Comparison of ENCODE assay signal across 21 cellular contexts in the genomic region with DNA sequence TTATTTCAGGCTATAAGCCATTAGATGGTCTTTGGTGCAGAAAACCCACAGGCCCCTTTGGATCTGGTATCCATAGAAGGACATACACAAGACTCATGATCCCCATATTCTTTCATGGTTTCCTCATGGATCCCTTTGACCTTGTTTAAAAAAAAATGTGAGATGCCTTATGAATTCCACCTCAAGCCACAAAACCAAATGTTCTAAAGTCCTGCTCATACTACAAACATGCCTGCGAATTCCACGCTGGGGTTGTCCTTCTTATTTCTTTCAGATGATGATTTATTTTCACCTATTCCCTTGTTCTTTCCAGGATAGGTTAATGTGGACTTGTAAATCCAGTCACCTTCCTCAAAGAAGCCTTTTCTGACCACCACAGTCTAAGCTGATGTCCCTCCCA.
A peak's percentile ranks its signal among the peaks of the same experiment; 100 is the strongest.
DNase-seq lines count a peak whose midpoint lies in the region; ATAC-seq and TF ChIP-seq lines count a peak whose summit lies in the region.
"Had no signal": no experiment of that assay in that cellular context is flagged by ENCODE, and none has a peak within 500 bp of the region (broad histone marks: within the 10 kb centered on the region; RNA-seq: fewer than 3 reads in every experiment).

No MANE protein-coding gene starts in this region.

- no peak overlapping the region for H3K4me3 ChIP-seq in PC-9
- H3K4me3 ChIP-seq in osteoblast (ENCODE audit: insufficient read depth, low read length) = no peak overlapping the region
- H3K4me3 ChIP-seq: GM23338, HAP-1, SJSA1 had no signal

- H3K27ac ChIP-seq in PC-9 (no peak overlapping the region), osteoblast (ENCODE audit: low read depth, low read length) (no peak overlapping the region)
- H3K27ac ChIP-seq: HL-60, KMS-11, SJSA1 had no signal

- H4K20me1 ChIP-seq in PC-9 (ENCODE audit: insufficient read depth) = no peaks in the 10 kb centered on the region
- no peaks in the 10 kb centered on the region for H4K20me1 ChIP-seq in osteoblast (ENCODE audit: insufficient read depth, low read length)

- POLR2A ChIA-PET in PC-9 (lab: Charles Lee; ENCODE audit: unreplicated experiment) = no interaction called here

- no peak overlapping the region for H3K27ac Mint-ChIP-seq in stimulated activated naive CD8-positive, alpha-beta T cell treated with anti-CD3 and anti-CD28 coated beads, Interleukin-15, amount 100 ng/mL, for 72 hours
- H3K27ac Mint-ChIP-seq: CD4-positive, alpha-beta T cell; GM23338 had no signal

- no peaks in the 10 kb centered on the region for H3F3A ChIP-seq in PC-9 (ENCODE audit: insufficient read depth, low read depth)

- H3K4me1 ChIP-seq in PC-9 (replicated peaks; ENCODE audit: insufficient read depth) = no peaks in the 10 kb centered on the region
- H3K4me1 ChIP-seq in osteoblast (ENCODE audit: insufficient read depth, low read length) = no peaks in the 10 kb centered on the region
- H3K4me1 ChIP-seq: HAP-1, SJSA1 had no signal

- no peak for TF ChIP-seq CTCF in PC-9 (conservative IDR thresholded peaks at IDR 0.05)
- no peak for TF ChIP-seq CTCF in osteoblast (IDR thresholded peaks at IDR 0.05; ENCODE audit: extremely low read depth, low read depth, low read length)

- H3K4me1 Mint-ChIP-seq in stimulated activated naive CD8-positive, alpha-beta T cell treated with anti-CD3 and anti-CD28 coated beads, Interleukin-15, amount 100 ng/mL, for 72 hours = no peaks in the 10 kb centered on the region
- H3K4me1 Mint-ChIP-seq: GM23338 had no signal

- no peaks in the 10 kb centered on the region for H3K9me3 Mint-ChIP-seq in stimulated activated naive CD8-positive, alpha-beta T cell treated with anti-CD3 and anti-CD28 coated beads, Interleukin-15, amount 100 ng/mL, for 72 hours
- H3K9me3 Mint-ChIP-seq: CD4-positive, alpha-beta T cell; GM23338 had no signal

- no peak for ATAC-seq in GM18519 (IDR thresholded peaks at IDR 0.05; ENCODE audit: low FRiP score, unreplicated experiment)
- ATAC-seq in stimulated activated naive CD8-positive, alpha-beta T cell treated with anti-CD3 and anti-CD28 coated beads, Interleukin-15, amount 100 ng/mL, for 72 hours = no peak
- ATAC-seq: GM23338 had no signal

- H3K27me3 ChIP-seq in PC-9 (ENCODE audit: insufficient read depth, low read depth) = no peaks in the 10 kb centered on the region
- H3K27me3 ChIP-seq in osteoblast (ENCODE audit: insufficient read depth, low read length) = no peaks in the 10 kb centered on the region
- H3K27me3 ChIP-seq: SJSA1 had no signal

- H3K9me2 ChIP-seq in PC-9 (ENCODE audit: insufficient read depth) = no peaks in the 10 kb centered on the region

- no peaks in the 10 kb centered on the region for H3K36me3 ChIP-seq in PC-9 (ENCODE audit: low read depth)
- H3K36me3 ChIP-seq in osteoblast (ENCODE audit: insufficient read depth, low read length) = no peaks in the 10 kb centered on the region
- H3K36me3 ChIP-seq: HAP-1, SJSA1 had no signal

- H2AFZ ChIP-seq in PC-9 = peak overlapping the region; percentile 14; the same call in 1 of the 2 replicates
- H2AFZ ChIP-seq in osteoblast (ENCODE audit: low read length) = peak overlapping the region; percentile 48
- H2AFZ ChIP-seq: GM23338 had no signal

- H3K4me3 Mint-ChIP-seq in stimulated activated naive CD8-positive, alpha-beta T cell treated with anti-CD3 and anti-CD28 coated beads, Interleukin-15, amount 100 ng/mL, for 72 hours = no peak overlapping the region
- H3K4me3 Mint-ChIP-seq: CD4-positive, alpha-beta T cell; GM23338 had no signal

- H3K27me3 Mint-ChIP-seq in stimulated activated naive CD8-positive, alpha-beta T cell treated with anti-CD3 and anti-CD28 coated beads, Interleukin-15, amount 100 ng/mL, for 72 hours = no peaks in the 10 kb centered on the region
- H3K27me3 Mint-ChIP-seq: CD4-positive, alpha-beta T cell had no signal

- DNase-seq in EH (ENCODE audit: low read depth) (peak; percentile 22), PC-9 (no peak), fibroblast of peridontal ligament (ENCODE audit: extremely low read depth) (peak; percentile 24), osteoblast (ENCODE audit: insufficient read length, low spot score, missing footprints) (no peak), C1 segment of cervical spinal cord (lab: John Stamatoyannopoulos, UW) (no peak)
- DNase-seq in stimulated activated naive CD8-positive, alpha-beta T cell treated with anti-CD3 and anti-CD28 coated beads, Interleukin-15, amount 100 ng/mL, for 72 hours = no peak
- DNase-seq: CD4-positive, alpha-beta T cell; COR-L47; DMS 273 treated with DMSO at 0.1 percent for 48 hours; DND-41; MV-4-11; NCI-H1105 treated with DMSO at 0.1 percent for 48 hours; NCI-H2081; NCI-H2171; NCI-H524 treated with DMSO at 0.1 percent for 48 hours had no signal

- CTCF ChIA-PET in PC-9 (lab: Charles Lee) = no interaction called here

- H3K79me2 ChIP-seq in PC-9 (ENCODE audit: low read depth) (no peaks in the 10 kb centered on the region), osteoblast (ENCODE audit: insufficient read depth, low read length) (no peaks in the 10 kb centered on the region)

- intact Hi-C loops in PC-9 (cut with micrococcal nuclease; ENCODE audit: unreplicated experiment) = no loop called here

- H3K4me2 ChIP-seq in PC-9 = no peak overlapping the region
- H3K4me2 ChIP-seq in osteoblast (ENCODE audit: insufficient read depth, low read length) = no peak overlapping the region
- H3K4me2 ChIP-seq: GM23338, KMS-11 had no signal

- no TSS peak for BruUV-seq in PC-9 (replicated peaks; lab: Mats Ljungman, UMichigan)

- no peaks in the 10 kb centered on the region for H3K9me3 ChIP-seq in PC-9 (ENCODE audit: insufficient read depth, low read depth)
- no peaks in the 10 kb centered on the region for H3K9me3 ChIP-seq in osteoblast (ENCODE audit: low read depth, low read length)
- H3K9me3 ChIP-seq: HAP-1, SJSA1 had no signal

Comparison
In these comparisons a context has a peak if more than half of its experiments do, and no peak if none do; other contexts are left out.
1. DNase-seq: peak in EH (single experiment) and fibroblast of peridontal ligament (single experiment); none in PC-9 (0 of 2), osteoblast (single experiment), stimulated activated naive CD8-positive, alpha-beta T cell treated with anti-CD3 and anti-CD28 coated beads, Interleukin-15, amount 100 ng/mL, for 72 hours (0 of 2) and C1 segment of cervical spinal cord (0 of 14).